25 cellular contexts compared by ENCODE assay signal in genomic region chr2:136127356-136127755, GRCh38. TPM values are rescaled to one million over a fixed set of nuclear protein-coding genes. Genes with fewer than 3 reads are reported as not detected.
DNase-seq lines count a peak whose midpoint lies in the region; ATAC-seq and TF ChIP-seq lines count a peak whose summit lies in the region.
"Had no signal": no experiment of that assay in that cellular context is flagged by ENCODE, and none has a peak within 500 bp of the region (broad histone marks: within the 10 kb centered on the region; RNA-seq: fewer than 3 reads in every experiment).

No MANE protein-coding gene starts in this region.

- no peak overlapping the region for H2AFZ ChIP-seq in SK-N-SH (ENCODE audit: low read depth)
- no peak overlapping the region for H2AFZ ChIP-seq in neural progenitor cell (replicated peaks)

- no peak overlapping the region for H3K27ac ChIP-seq in SK-N-SH (ENCODE audit: low read depth in 2 of 2, low read length in 1 of 2)
- H3K27ac ChIP-seq in DOHH2 (ENCODE audit: low read depth, low read length) = no peak overlapping the region
- no peak overlapping the region for H3K27ac ChIP-seq in neural progenitor cell
- H3K27ac ChIP-seq in prostate gland = no peak overlapping the region
- H3K27ac ChIP-seq: 22Rv1, psoas muscle had no signal

- TF ChIP-seq RAD21 in SK-N-SH (IDR thresholded peaks at IDR 0.05; ENCODE audit: low read length) = no peak

- WGBS in SK-N-SH (ENCODE audit: low lambda C conversion rate) = 33% methylated on average over 4 of the region's 6 CpGs
- 89% methylated on average over 6 of the region's 6 CpGs for WGBS in prostate gland

- no peaks in the 10 kb centered on the region for H3K9me3 Mint-ChIP-seq in neural progenitor cell
- H3K9me3 Mint-ChIP-seq: T-helper 1 cell treated with Interleukin-12 subunit alpha and Interleukin-12 subunit beta and Interleukin-4 antibody, amounts not matched to agents 30 μg/mL and 1 μg/mL, for 36 hours had no signal

- no peaks in the 10 kb centered on the region for H3K79me2 ChIP-seq in SK-N-SH (ENCODE audit: insufficient read depth)
- H3K79me2 ChIP-seq in DOHH2 (ENCODE audit: control insufficient read depth, low read length) = no peaks in the 10 kb centered on the region
- no peaks in the 10 kb centered on the region for H3K79me2 ChIP-seq in neural progenitor cell (ENCODE audit: low read depth)

- POLR2A ChIA-PET in SK-N-SH (lab: Yijun Ruan, JAX) = no interaction called here

- H3K4me3 Mint-ChIP-seq in neural progenitor cell = no peak overlapping the region
- H3K4me3 Mint-ChIP-seq: T-helper 1 cell treated with Interleukin-12 subunit alpha and Interleukin-12 subunit beta and Interleukin-4 antibody, amounts not matched to agents 30 μg/mL and 1 μg/mL, for 36 hours had no signal

- TF ChIP-seq POLR2A in prostate gland (IDR thresholded peaks at IDR 0.05) = no peak

- TF ChIP-seq EP300 in SK-N-SH (IDR thresholded peaks at IDR 0.05; ENCODE audit: borderline replicate concordance in 1 of 2, low read depth in 1 of 2, low read length in 1 of 2) = no peak

- H3K4me3 ChIP-seq in SK-N-SH (ENCODE audit: low read depth in 2 of 2, low read length in 1 of 2) (no peak overlapping the region), DOHH2 (ENCODE audit: low read length) (no peak overlapping the region), neural progenitor cell (no peak overlapping the region), prostate gland (no peak overlapping the region)
- H3K4me3 ChIP-seq: psoas muscle had no signal

- no peak for ATAC-seq in SK-N-SH treated with all-trans-retinoic acid at 6 μM for 48 hours
- ATAC-seq: left colon, Panc1, psoas muscle had no signal

- CTCF ChIA-PET in SK-N-SH (lab: Yijun Ruan, JAX) = interaction anchor here (0.9 kb wide), 1 partner anchor 9 kb away, joined by 3 read pairs; no protein-coding TSS in a partner anchor

- peaks cover 0 to 2% of the 10 kb centered on the region in 2 experiments; a peak in 1 of 4 replicates for H3K4me1 ChIP-seq in SK-N-SH (ENCODE audit: control insufficient read depth in 1 of 2, insufficient read depth in 2 of 2, low read depth in 1 of 2, low read length in 1 of 2)
- peaks cover 93% of the 10 kb centered on the region for H3K4me1 ChIP-seq in DOHH2 (ENCODE audit: control insufficient read depth, low read length)
- H3K4me1 ChIP-seq in neural progenitor cell = peaks cover 52% of the 10 kb centered on the region
- H3K4me1 ChIP-seq in prostate gland (replicated peaks) = no peaks in the 10 kb centered on the region
- H3K4me1 ChIP-seq: psoas muscle had no signal

- no peak for TF ChIP-seq CTCF in SK-N-SH (IDR thresholded peaks at IDR 0.05)
- no peak for TF ChIP-seq CTCF in DOHH2 (IDR thresholded peaks at IDR 0.05; ENCODE audit: low read depth, low read length, poor library complexity, severe bottlenecking)
- no peak for TF ChIP-seq CTCF in neural progenitor cell (IDR thresholded peaks at IDR 0.05)
- no peak for TF ChIP-seq CTCF in prostate gland (IDR thresholded peaks at IDR 0.05)

- no peaks in the 10 kb centered on the region for H4K20me1 ChIP-seq in SK-N-SH (ENCODE audit: insufficient read depth)
- no peaks in the 10 kb centered on the region for H4K20me1 ChIP-seq in DOHH2 (ENCODE audit: control insufficient read depth, insufficient read depth, low read depth, low read length)
- no peaks in the 10 kb centered on the region for H4K20me1 ChIP-seq in neural progenitor cell (ENCODE audit: low read depth)

- no peak overlapping the region for H3K27ac Mint-ChIP-seq in neural progenitor cell
- H3K27ac Mint-ChIP-seq: T-helper 1 cell treated with Interleukin-12 subunit alpha and Interleukin-12 subunit beta and Interleukin-4 antibody, amounts not matched to agents 30 μg/mL and 1 μg/mL, for 36 hours had no signal

- H3K9me2 ChIP-seq in SK-N-SH (no peaks in the 10 kb centered on the region), DOHH2 (replicated peaks; ENCODE audit: control insufficient read depth, low read length) (no peaks in the 10 kb centered on the region)

- H3K4me2 ChIP-seq in SK-N-SH (no peak overlapping the region), DOHH2 (ENCODE audit: low read length) (0 out of 2 replicates have a peak overlapping the region, but pooled peaks have one; percentile 5), neural progenitor cell (peak overlapping the region; percentile 15)

- H3K9ac ChIP-seq in SK-N-SH (no peak overlapping the region), neural progenitor cell (no peak overlapping the region)

- no peaks in the 10 kb centered on the region for H3K36me3 Mint-ChIP-seq in neural progenitor cell

- peaks cover 30% of the 10 kb centered on the region for H3K4me1 Mint-ChIP-seq in neural progenitor cell

- intact Hi-C loops in prostate gland (cut with DNase I) = no loop called here

- DNase-seq in SK-N-SH = peak; percentile 32
- peak; percentile 14 for DNase-seq in activated gamma-delta T cell (lab: John Stamatoyannopoulos, UW)
- DNase-seq in neural progenitor cell (ENCODE audit: low spot score) = no peak
- DNase-seq in NOMO-1 treated with dmso at 0.1 percent for 144 hours (lab: John Stamatoyannopoulos, UW; ENCODE audit: unreplicated experiment) = no peak
- DNase-seq in retina = no peak
- DNase-seq in prostate gland (ENCODE audit: low spot score) = no peak
- DNase-seq: activated CD4-positive, alpha-beta T cell treated with anti-CD3 and anti-CD28 coated beads for 48 hours; activated effector memory CD4-positive, alpha-beta T cell treated with anti-CD3 and anti-CD28 coated beads, Interleukin-2, amount 50 U/mL, for 16 hours; amygdala; Calu3; cortex of kidney; H7; head of caudate nucleus; left colon; NCI-H1105 treated with DMSO at 0.1 percent for 48 hours; NCI-H2029 treated with DMSO at 0.1 percent for 48 hours; NCI-H446 treated with DMSO at 0.1 percent for 48 hours; psoas muscle; stimulated activated CD4-positive, alpha-beta T cell treated with anti-CD3 and anti-CD28 coated beads, Interleukin-2, amount 100 ng/mL, for 48 hours; trophoblast cell had no signal

- peaks cover 12% of the 10 kb centered on the region for H3K27me3 Mint-ChIP-seq in neural progenitor cell (ENCODE audit: insufficient read depth, low read depth)

- H3F3A ChIP-seq in SK-N-SH (replicated peaks; ENCODE audit: insufficient read depth) (no peaks in the 10 kb centered on the region), DOHH2 (ENCODE audit: control insufficient read depth, insufficient read depth) (peaks cover 15% of the 10 kb centered on the region), neural progenitor cell (ENCODE audit: low read depth) (peaks cover 29% of the 10 kb centered on the region)

- no peaks in the 10 kb centered on the region for H3K9me3 ChIP-seq in SK-N-SH
- H3K9me3 ChIP-seq in DOHH2 (ENCODE audit: control insufficient read depth, insufficient read depth, low read length) = no peaks in the 10 kb centered on the region
- no peaks in the 10 kb centered on the region for H3K9me3 ChIP-seq in neural progenitor cell (ENCODE audit: low read depth)
- no peaks in the 10 kb centered on the region for H3K9me3 ChIP-seq in prostate gland
- H3K9me3 ChIP-seq: psoas muscle had no signal

- no peaks in the 10 kb centered on the region for H3K36me3 ChIP-seq in SK-N-SH (replicated peaks in 1 of 2; ENCODE audit: control insufficient read depth in 1 of 2, insufficient read depth in 2 of 2, low read length in 1 of 2)
- H3K36me3 ChIP-seq in DOHH2 (ENCODE audit: control insufficient read depth, low read length) = no peaks in the 10 kb centered on the region; the same call in 1 of the 2 replicates
- no peaks in the 10 kb centered on the region for H3K36me3 ChIP-seq in neural progenitor cell
- H3K36me3 ChIP-seq in prostate gland = no peaks in the 10 kb centered on the region

- H3K27me3 ChIP-seq in SK-N-SH (ENCODE audit: insufficient read depth) (peaks cover 7% of the 10 kb centered on the region; the same call in 1 of the 2 replicates), DOHH2 (ENCODE audit: control insufficient read depth, low read length) (peaks cover 11% of the 10 kb centered on the region), neural progenitor cell (no peaks in the 10 kb centered on the region), prostate gland (replicated peaks; ENCODE audit: insufficient read depth) (no peaks in the 10 kb centered on the region)

TF ChIP-seq in SK-N-SH, 30 proteins besides CTCF, POLR2A, EP300 and RAD21 (continues in another document):
- TF ChIP-seq PBX3 (IDR thresholded peaks at IDR 0.05) (no peak), TEAD4 (IDR thresholded peaks at IDR 0.05; ENCODE audit: borderline replicate concordance, insufficient read depth) (no peak), NFIC (IDR thresholded peaks at IDR 0.05; ENCODE audit: borderline replicate concordance) (no peak), MXI1 (IDR thresholded peaks at IDR 0.05; ENCODE audit: low read depth, low read length) (no peak), RFX5 (IDR thresholded peaks at IDR 0.05; ENCODE audit: low read length) (no peak)

TF ChIP-seq in SK-N-SH treated with all-trans-retinoic acid at 6 μM for 48 hours, 23 proteins besides CTCF, POLR2A, EP300 and RAD21 (continues in another document):
- TF ChIP-seq TOX (CRISPR knock-in tag; IDR thresholded peaks at IDR 0.05; ENCODE audit: borderline replicate concordance) = no peak
- TF ChIP-seq TSHZ2 (CRISPR knock-in tag; IDR thresholded peaks at IDR 0.05) = no peak
- TF ChIP-seq ZFP30 (CRISPR knock-in tag; IDR thresholded peaks at IDR 0.05) = no peak
- no peak for TF ChIP-seq ZNF70 (CRISPR knock-in tag; IDR thresholded peaks at IDR 0.05)

RNA-seq across cellular contexts. Expression of gene CXCR4, which starts 9.4 kb away (rescaled TPM):
- 0.48 and 1.3 TPM in 2 replicates for polyA plus RNA-seq in SK-N-SH (2012; rRNA removed)
- polyA plus RNA-seq in SK-N-SH (2012; cell fraction: cytosol; rRNA removed) = 0.90 and 1.8 TPM in 2 replicates
- 0.31 and 0.35 TPM in 2 replicates for polyA plus RNA-seq in SK-N-SH (2012; cell fraction: nucleus; rRNA removed)
- total RNA-seq in neural progenitor cell (ENCODE audit: low replicate concordance) (31.0 and 32.6 TPM in 2 replicates), prostate gland (10 to 100 TPM; 20.9 to 27.2 TPM)

Comparison
In these comparisons a context has a peak if more than half of its experiments do, and no peak if none do; other contexts are left out.
1. DNase-seq: peak in SK-N-SH (single experiment) and activated gamma-delta T cell (single experiment); none in neural progenitor cell (single experiment), NOMO-1 treated with dmso at 0.1 percent for 144 hours (single experiment), retina (single experiment) and prostate gland (single experiment).